In the genomic region with DNA sequence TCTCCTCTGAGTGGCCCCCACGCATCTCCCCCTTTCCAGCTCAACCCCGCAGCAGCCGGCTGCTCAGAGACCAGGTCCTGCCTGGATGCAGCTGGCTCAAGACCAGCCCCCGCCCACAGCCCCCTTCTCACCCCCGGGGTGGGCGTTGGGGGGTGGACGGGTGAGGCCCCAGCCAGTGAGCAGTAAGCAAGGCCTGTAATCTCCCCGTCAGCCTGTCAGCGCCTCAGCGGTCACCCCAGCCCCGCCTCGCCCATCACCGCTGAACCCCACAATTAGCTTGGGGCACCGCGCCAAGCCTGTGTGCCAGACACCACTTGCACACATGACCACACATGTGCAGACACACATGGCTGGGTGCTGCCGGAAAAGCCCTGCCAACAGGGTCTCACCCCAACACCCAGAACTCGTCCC, we compare ENCODE assay signal across 11 cellular contexts. TPM values are rescaled to one million over a fixed set of nuclear protein-coding genes. Genes with fewer than 3 reads are reported as not detected.
DNase-seq lines count a peak whose midpoint lies in the region; ATAC-seq and TF ChIP-seq lines count a peak whose summit lies in the region.
"Had no signal": no experiment of that assay in that cellular context is flagged by ENCODE, and none has a peak within 500 bp of the region (broad histone marks: within the 10 kb centered on the region; RNA-seq: fewer than 3 reads in every experiment).

No MANE protein-coding gene starts in this region.

- H3K27me3 ChIP-seq in SK-N-SH (ENCODE audit: insufficient read depth) (no peaks in the 10 kb centered on the region), transverse colon (no peaks in the 10 kb centered on the region)

- in situ Hi-C loops in transverse colon (cut with MboI; ENCODE audit: low pct_ligation_motif_present in 1 of 4, low pct_unique_long_range_greater_than_20kb in 1 of 4, low sequenced_read_pairs in 3 of 4), result no loop called here

- H3K4me2 ChIP-seq in SK-N-SH, result peak overlapping the region; percentile 100; the same call in 1 of the 2 replicates

- H3K9ac ChIP-seq in SK-N-SH, result 0 out of 2 replicates have a peak overlapping the region, but pooled peaks have one; percentile 7

- peaks cover 9% of the 10 kb centered on the region for H3F3A ChIP-seq in SK-N-SH (replicated peaks; ENCODE audit: insufficient read depth)

- intact Hi-C loops in transverse colon (cut with DNase I; ENCODE audit: low total_unique reads), result no loop called here

- H3K27me3 Mint-ChIP-seq in brain, result peaks cover 3% of the 10 kb centered on the region
- H3K27me3 Mint-ChIP-seq in memory B cell, result peaks cover 7% of the 10 kb centered on the region

- no peaks in the 10 kb centered on the region for H3K9me3 ChIP-seq in SK-N-SH
- H3K9me3 ChIP-seq in transverse colon, result no peaks in the 10 kb centered on the region

- H3K27ac Mint-ChIP-seq in brain (peak overlapping the region in 4 of 5 experiments; percentile 85 to 95 (median 93)), memory B cell (peak overlapping the region; percentile 85)

- TF ChIP-seq CTCF in SK-N-SH (IDR thresholded peaks at IDR 0.05) (no peak), brain (conservative IDR thresholded peaks at IDR 0.05) (no peak), transverse colon (IDR thresholded peaks at IDR 0.05) (no peak), GM10248 (IDR thresholded peaks at IDR 0.05; ENCODE audit: control extremely low read depth, extremely low read depth, low read depth, missing control alignments) (no peak)

- H3K27ac ChIP-seq in SK-N-SH (ENCODE audit: low read depth in 2 of 2, low read length in 1 of 2), result peak overlapping the region; percentile 48 to 95
- H3K27ac ChIP-seq in transverse colon, result peak overlapping the region; percentile 92 to 97 (median 94)
- H3K27ac ChIP-seq: SK-N-MC had no signal

- ATAC-seq in SK-N-SH treated with all-trans-retinoic acid at 6 μM for 48 hours (no peak), memory B cell (ENCODE audit: low read depth) (peak; percentile 62), GM19351 (IDR thresholded peaks at IDR 0.05; ENCODE audit: unreplicated experiment) (no peak), HG03175 (IDR thresholded peaks at IDR 0.05; ENCODE audit: unreplicated experiment) (no peak)

- H3K4me1 ChIP-seq in SK-N-SH (ENCODE audit: control insufficient read depth in 1 of 2, insufficient read depth in 2 of 2, low read depth in 1 of 2, low read length in 1 of 2), result peaks cover 41 to 56% of the 10 kb centered on the region in 2 experiments; a peak in 3 of 4 replicates
- peaks cover 84 to 100% (median 94%) of the 10 kb centered on the region in 4 donors for H3K4me1 ChIP-seq in transverse colon

- peaks cover 3 to 11% of the 10 kb centered on the region in 2 experiments for H3K36me3 ChIP-seq in SK-N-SH (replicated peaks in 1 of 2; ENCODE audit: control insufficient read depth in 1 of 2, insufficient read depth in 2 of 2, low read length in 1 of 2)
- no peaks in the 10 kb centered on the region for H3K36me3 ChIP-seq in transverse colon

- POLR2A ChIA-PET in SK-N-SH (lab: Yijun Ruan, JAX) (interaction anchor here (0.9 to 1.2 kb wide), 2 partner anchors 19 to 30 kb away, joined by 3 read pairs; no protein-coding TSS in a partner anchor), GM10248 (lab: Yijun Ruan, JAX) (no interaction called here)

- CTCF ChIA-PET in SK-N-SH (lab: Yijun Ruan, JAX), result interaction anchor here (0.9 to 3.7 kb wide), 12 partner anchors 8 to 224 kb away, joined by 3 to 19 read pairs (median 6); a partner anchor contains a TSS
- CTCF ChIA-PET in GM10248 (lab: Yijun Ruan, JAX), result interaction anchor here (0.8 to 6.4 kb wide), 6 partner anchors 9 to 28 kb away, joined by 3 to 66 read pairs (median 3); no protein-coding TSS in a partner anchor

- H2AFZ ChIP-seq in SK-N-SH (ENCODE audit: low read depth), result no peak overlapping the region

- H3K4me3 Mint-ChIP-seq in brain, result peak overlapping the region in 4 of 5 experiments; percentile 60 to 74 (median 70)
- peak overlapping the region; percentile 54 for H3K4me3 Mint-ChIP-seq in memory B cell

- WGBS in SK-N-SH (ENCODE audit: low lambda C conversion rate), result 85% methylated on average over 4 of the region's 17 CpGs
- 41% methylated on average over 17 of the region's 17 CpGs; no CpG with 5 or more reads in 1 of the 2 donors for WGBS in transverse colon (ENCODE audit: low coverage in 1 of 2), 2 donors

- peak in 1 of 2 experiments; percentile 23; a peak in 1 of 4 replicates for TF ChIP-seq EP300 in SK-N-SH (IDR thresholded peaks at IDR 0.05; ENCODE audit: borderline replicate concordance in 1 of 2, low read depth in 1 of 2, low read length in 1 of 2)
- TF ChIP-seq EP300 in transverse colon (IDR thresholded peaks at IDR 0.05; ENCODE audit: low read depth), result no peak

- peaks cover 72% of the 10 kb centered on the region for H4K20me1 ChIP-seq in SK-N-SH (ENCODE audit: insufficient read depth)

- H3K9me2 ChIP-seq in SK-N-SH, result no peaks in the 10 kb centered on the region

- H3K36me3 Mint-ChIP-seq in brain (no peaks in the 10 kb centered on the region), memory B cell (no peaks in the 10 kb centered on the region)

- DNase-seq in SK-N-SH (peak; percentile 91), memory B cell (ENCODE audit: low spot score in 2 of 2) (peak in 1 of 2 donors; percentile 56), transverse colon (peak; percentile 45), GM10248 (ENCODE audit: extremely low spot score) (no peak)
- DNase-seq: effector CD4-positive, alpha-beta T cell; trophoblast cell had no signal

- TF ChIP-seq RAD21 in SK-N-SH (IDR thresholded peaks at IDR 0.05; ENCODE audit: low read length), result no peak

- peaks cover 77% of the 10 kb centered on the region for H3K4me1 Mint-ChIP-seq in brain
- peaks cover 52% of the 10 kb centered on the region for H3K4me1 Mint-ChIP-seq in memory B cell

- H3K4me3 ChIP-seq in SK-N-SH (ENCODE audit: low read depth in 2 of 2, low read length in 1 of 2), result no peak overlapping the region; a peak in 2 of 4 replicates
- H3K4me3 ChIP-seq in transverse colon, result no peak overlapping the region
- H3K4me3 ChIP-seq: SK-N-MC had no signal

- H3K9me3 Mint-ChIP-seq in brain (no peaks in the 10 kb centered on the region), memory B cell (no peaks in the 10 kb centered on the region)

- no peak for TF ChIP-seq POLR2A in transverse colon (IDR thresholded peaks at IDR 0.05)

- peaks cover 98% of the 10 kb centered on the region for H3K79me2 ChIP-seq in SK-N-SH (ENCODE audit: insufficient read depth)

TF ChIP-seq in SK-N-SH, 30 proteins besides CTCF, POLR2A, EP300 and RAD21:
- peak; percentile 8 for TF ChIP-seq CHD2 (IDR thresholded peaks at IDR 0.05; ENCODE audit: low read length, partially characterized antibody)
- TF ChIP-seq TAF1 (IDR thresholded peaks at IDR 0.05; ENCODE audit: borderline replicate concordance, low read depth, low read length), result no peak
- peak; percentile 70; the same call in 1 of the 2 replicates for TF ChIP-seq MXI1 (IDR thresholded peaks at IDR 0.05; ENCODE audit: low read depth, low read length)

TF ChIP-seq in SK-N-SH treated with all-trans-retinoic acid at 6 μM for 48 hours, 23 proteins besides CTCF, POLR2A, EP300 and RAD21:
- TF ChIP-seq ZNF565 (CRISPR knock-in tag; conservative IDR thresholded peaks at IDR 0.05; ENCODE audit: low read depth), result no peak
- TF ChIP-seq PPARA (CRISPR knock-in tag; IDR thresholded peaks at IDR 0.05; ENCODE audit: borderline replicate concordance), result no peak
- no peak for TF ChIP-seq TOX (CRISPR knock-in tag; IDR thresholded peaks at IDR 0.05; ENCODE audit: borderline replicate concordance)
- TF ChIP-seq ZNF8 (CRISPR knock-in tag; IDR thresholded peaks at IDR 0.05), result no peak
- TF ChIP-seq, protein P1, sequence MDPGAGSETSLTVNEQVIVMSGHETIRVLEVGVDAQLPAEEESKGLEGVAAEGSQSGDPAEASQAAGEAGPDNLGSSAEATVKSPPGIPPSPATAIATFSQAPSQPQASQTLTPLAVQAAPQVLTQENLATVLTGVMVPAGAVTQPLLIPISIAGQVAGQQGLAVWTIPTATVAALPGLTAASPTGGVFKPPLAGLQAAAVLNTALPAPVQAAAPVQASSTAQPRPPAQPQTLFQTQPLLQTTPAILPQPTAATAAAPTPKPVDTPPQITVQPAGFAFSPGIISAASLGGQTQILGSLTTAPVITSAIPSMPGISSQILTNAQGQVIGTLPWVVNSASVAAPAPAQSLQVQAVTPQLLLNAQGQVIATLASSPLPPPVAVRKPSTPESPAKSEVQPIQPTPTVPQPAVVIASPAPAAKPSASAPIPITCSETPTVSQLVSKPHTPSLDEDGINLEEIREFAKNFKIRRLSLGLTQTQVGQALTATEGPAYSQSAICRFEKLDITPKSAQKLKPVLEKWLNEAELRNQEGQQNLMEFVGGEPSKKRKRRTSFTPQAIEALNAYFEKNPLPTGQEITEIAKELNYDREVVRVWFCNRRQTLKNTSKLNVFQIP (CRISPR knock-in tag; IDR thresholded peaks at IDR 0.05; ENCODE audit: borderline replicate concordance, low read depth), result no peak
- TF ChIP-seq TCF4 (CRISPR knock-in tag; IDR thresholded peaks at IDR 0.05; ENCODE audit: borderline replicate concordance), result no peak
- TF ChIP-seq ZC3H10 (CRISPR knock-in tag; IDR thresholded peaks at IDR 0.05), result no peak

RNA-seq across cellular contexts. Expression of a gene that starts 5.9 kb away (rescaled TPM):
- polyA plus RNA-seq in SK-N-SH (2012; rRNA removed) (85.8 and 108 TPM in 2 replicates), brain (ENCODE audit: insufficient read depth, low read depth, low replicate concordance) (80.1 TPM)
- polyA plus RNA-seq in SK-N-SH (2012; cell fraction: cytosol; rRNA removed), result 38.1 and 61.2 TPM in 2 replicates
- 385 and 523 TPM in 2 replicates for polyA plus RNA-seq in SK-N-SH (2012; cell fraction: nucleus; rRNA removed)
- 100 to 1,000 TPM; 305 to 880 (median 460) TPM for total RNA-seq in transverse colon

RNA-seq across cellular contexts. Expression of a gene that starts 25.2 kb away (rescaled TPM):
- polyA plus RNA-seq in SK-N-SH (2012; rRNA removed), result 5.6 and 5.8 TPM in 2 replicates
- polyA plus RNA-seq in SK-N-SH (2012; cell fraction: cytosol; rRNA removed), result 1.2 and 2.3 TPM in 2 replicates
- polyA plus RNA-seq in SK-N-SH (2012; cell fraction: nucleus; rRNA removed), result 27.5 and 30.6 TPM in 2 replicates
- polyA plus RNA-seq in brain (ENCODE audit: insufficient read depth, low read depth, low replicate concordance), result 19.3 TPM
- total RNA-seq in transverse colon, result 10 to 100 TPM in 2 of 4 donors, 1 to 10 TPM in 2; 3.2 to 22.7 (median 8.3) TPM

RNA-seq across cellular contexts. Expression of a gene that starts 31.4 kb away (rescaled TPM):
- polyA plus RNA-seq in SK-N-SH (2012; rRNA removed), result 36.0 and 38.3 TPM in 2 replicates
- polyA plus RNA-seq in SK-N-SH (2012; cell fraction: cytosol; rRNA removed), result 9.2 and 14.0 TPM in 2 replicates
- polyA plus RNA-seq in SK-N-SH (2012; cell fraction: nucleus; rRNA removed), result 182 and 260 TPM in 2 replicates
- 19.1 TPM for polyA plus RNA-seq in brain (ENCODE audit: insufficient read depth, low read depth, low replicate concordance)
- 1 to 10 TPM; 1.6 to 6.4 (median 2.7) TPM for total RNA-seq in transverse colon

RNA-seq across cellular contexts. Expression of a gene that starts 40.1 kb away (rescaled TPM):
- 118 TPM in 2 replicates for polyA plus RNA-seq in SK-N-SH (2012; rRNA removed)
- 43.8 and 58.3 TPM in 2 replicates for polyA plus RNA-seq in SK-N-SH (2012; cell fraction: cytosol; rRNA removed)
- polyA plus RNA-seq in SK-N-SH (2012; cell fraction: nucleus; rRNA removed), result 480 and 590 TPM in 2 replicates
- 26.7 TPM for polyA plus RNA-seq in brain (ENCODE audit: insufficient read depth, low read depth, low replicate concordance)
- 1 to 10 TPM; 1.1 to 9.4 (median 3.3) TPM for total RNA-seq in transverse colon

RNA-seq across cellular contexts. Expression of a gene that starts 41.5 kb away (rescaled TPM):
- polyA plus RNA-seq in SK-N-SH (2012; rRNA removed) (45.1 and 45.7 TPM in 2 replicates), brain (ENCODE audit: insufficient read depth, low read depth, low replicate concordance) (32.0 TPM)
- 19.7 and 29.4 TPM in 2 replicates for polyA plus RNA-seq in SK-N-SH (2012; cell fraction: cytosol; rRNA removed)
- polyA plus RNA-seq in SK-N-SH (2012; cell fraction: nucleus; rRNA removed), result 132 and 167 TPM in 2 replicates
- total RNA-seq in transverse colon, result 100 to 1,000 TPM in 1 of 4 donors, 10 to 100 TPM in 3; 62.1 to 151 (median 77.8) TPM
